Comparison of ENCODE assay signal across 1 cellular context in genomic region chr7:45147858-45148652, GRCh38.
TF ChIP-seq lines count a peak whose summit lies in the region.

No MANE protein-coding gene starts in this region.

TF ChIP-seq in H1, 55 proteins besides CTCF, POLR2A, EP300 and RAD21:
- no peak for TF ChIP-seq ZNF274 (IDR thresholded peaks at IDR 0.05; ENCODE audit: borderline replicate concordance, extremely low read depth, low read length)
- no peak for TF ChIP-seq ATF3 (IDR thresholded peaks at IDR 0.05; ENCODE audit: insufficient read depth, low read depth, low read length)
- no peak for TF ChIP-seq RXRA (IDR thresholded peaks at IDR 0.05; ENCODE audit: insufficient read depth, low read depth, low read length)
- TF ChIP-seq FOSL1 (IDR thresholded peaks at IDR 0.05; ENCODE audit: insufficient read depth, low read depth, low read length): no peak
- TF ChIP-seq SP2 (IDR thresholded peaks at IDR 0.05; ENCODE audit: low read length): no peak
- no peak for TF ChIP-seq RBBP5 (IDR thresholded peaks at IDR 0.05; ENCODE audit: borderline replicate concordance, low read depth, low read length)
- no peak for TF ChIP-seq SP4 (IDR thresholded peaks at IDR 0.05; ENCODE audit: low read length)
- TF ChIP-seq BRCA1 (IDR thresholded peaks at IDR 0.05; ENCODE audit: low read depth, low read length): no peak
- no peak for TF ChIP-seq CREB1 (IDR thresholded peaks at IDR 0.05)
- TF ChIP-seq KDM1A (IDR thresholded peaks at IDR 0.05; ENCODE audit: borderline replicate concordance, low read length): no peak
- TF ChIP-seq SAP30 (IDR thresholded peaks at IDR 0.05; ENCODE audit: insufficient read depth, insufficient replicate concordance, low read length): no peak
- TF ChIP-seq POLR2AphosphoS5 (IDR thresholded peaks at IDR 0.05; ENCODE audit: low read depth, low read length): no peak
- TF ChIP-seq HDAC2 (IDR thresholded peaks at IDR 0.05; ENCODE audit: borderline replicate concordance in 1 of 2, low read depth in 2 of 2, low read length in 2 of 2): no peak
- no peak for TF ChIP-seq USF2 (IDR thresholded peaks at IDR 0.05; ENCODE audit: low read length)
- TF ChIP-seq KDM5A (IDR thresholded peaks at IDR 0.05; ENCODE audit: low read length): no peak
- no peak for TF ChIP-seq CHD2 (IDR thresholded peaks at IDR 0.05; ENCODE audit: low read length)
- no peak for TF ChIP-seq MAFK (IDR thresholded peaks at IDR 0.05; ENCODE audit: low read depth, low read length)
- TF ChIP-seq, protein P1, sequence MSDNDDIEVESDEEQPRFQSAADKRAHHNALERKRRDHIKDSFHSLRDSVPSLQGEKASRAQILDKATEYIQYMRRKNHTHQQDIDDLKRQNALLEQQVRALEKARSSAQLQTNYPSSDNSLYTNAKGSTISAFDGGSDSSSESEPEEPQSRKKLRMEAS (IDR thresholded peaks at IDR 0.05): no peak
- no peak for TF ChIP-seq CHD7 (IDR thresholded peaks at IDR 0.05; ENCODE audit: insufficient replicate concordance, low read length)
- no peak for TF ChIP-seq RNF2 (IDR thresholded peaks at IDR 0.05; ENCODE audit: borderline replicate concordance, low read depth, low read length, missing control alignments, poor library complexity, severe bottlenecking)
